Comparison of ENCODE assay signal across 26 cellular contexts in the genomic region with DNA sequence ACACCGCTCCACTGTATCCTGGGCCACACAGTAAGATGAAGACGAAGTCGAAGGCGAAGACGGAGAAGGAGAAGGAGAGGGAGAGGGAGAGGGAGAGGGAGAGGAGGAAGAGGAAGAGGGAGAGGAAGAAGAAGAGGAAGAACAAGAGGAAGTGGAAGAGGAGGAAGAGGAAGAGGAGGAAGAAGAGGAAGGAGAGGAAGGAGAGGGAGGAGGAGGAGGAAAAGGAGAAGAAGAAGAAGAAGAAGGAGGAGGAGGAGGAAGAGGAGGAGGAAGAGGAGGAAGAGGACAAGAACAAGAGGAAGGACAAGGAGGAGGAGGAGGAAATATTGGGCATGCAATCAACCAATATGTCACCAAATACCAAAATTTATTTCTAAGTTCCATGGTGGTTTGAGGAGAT.
"Had no signal": no experiment of that assay in that cellular context is flagged by ENCODE, and none has a peak within 500 bp of the region (broad histone marks: within the 10 kb centered on the region; RNA-seq: fewer than 3 reads in every experiment).

No MANE protein-coding gene starts in this region.

- H3K36me3 ChIP-seq: stomach, suprapubic skin, thoracic aorta, thyroid gland, tibial artery, tibial nerve, transverse colon, upper lobe of left lung, upper lobe of right lung, uterus, vagina had no signal

- H3K4me1 ChIP-seq: stomach, suprapubic skin, testis, thyroid gland, tibial artery, tibial nerve, transverse colon, upper lobe of left lung, upper lobe of right lung, uterus, vagina had no signal

- H3K9me3 ChIP-seq: suprapubic skin, testis, thoracic aorta, thyroid gland, transverse colon, upper lobe of right lung, vagina had no signal

- H3K27me3 ChIP-seq: stomach, suprapubic skin, testis, thyroid gland, tibial artery, tibial nerve, transverse colon, upper lobe of left lung, upper lobe of right lung, uterus, vagina had no signal

- ATAC-seq: stimulated activated effector memory CD8-positive, alpha-beta T cell treated with anti-CD3 and anti-CD28 coated beads, Interleukin-12 subunit alpha, Interleukin-12 subunit beta, amount 100 ng/mL, for 72 hours; stimulated activated memory B cell treated with anti-CD40 and anti-IgM and Interleukin-4, amounts not matched to agents 10 μg/mL and 1 μg/mL and 100 μg/mL, for 72 hours; stimulated activated naive B cell treated with anti-CD40 and anti-IgM and Interleukin-4, amounts not matched to agents 10 μg/mL and 1 μg/mL and 100 μg/mL, for 72 hours; stimulated activated naive CD8-positive, alpha-beta T cell treated with anti-CD3 and anti-CD28 coated beads, Interleukin-15, amount 100 ng/mL, for 72 hours; stimulated activated naive CD8-positive, alpha-beta T cell treated with anti-CD3 and anti-CD28 coated beads, Interleukin-15, Interleukin-2, amounts not matched to agents 100 U/mL and 50 U/mL, for 24 hours; upper lobe of right lung had no signal

- H3K27ac ChIP-seq: stomach, suprapubic skin, testis, thoracic aorta, thyroid gland, tibial artery, tibial nerve, transverse colon, upper lobe of left lung, upper lobe of right lung, uterus, vagina had no signal

- DNase-seq: stimulated activated CD4-positive, alpha-beta T cell treated with anti-CD3 and anti-CD28 coated beads, Interleukin-2, amount 100 ng/mL, for 48 hours; stimulated activated CD4-positive, alpha-beta T cell treated with anti-CD3 and anti-CD28 coated beads, Interleukin-4, amount 100 ng/mL, for 1 hour; stimulated activated CD4-positive, alpha-beta T cell treated with anti-CD3 and anti-CD28 coated beads, Interleukin-4, amount 100 ng/mL, for 24 hours; stimulated activated CD4-positive, alpha-beta T cell treated with anti-CD3 and anti-CD28 coated beads, Interleukin-4, amount 100 ng/mL, for 4 hours; stimulated activated CD8-positive, alpha-beta memory T cell treated with anti-CD3 and anti-CD28 coated beads, Interleukin-4, amount 100 ng/mL, for 48 hours; stimulated activated naive B cell treated with anti-CD40 and anti-IgM and Interleukin-4, amounts not matched to agents 10 μg/mL and 1 μg/mL and 100 μg/mL, for 72 hours; stimulated activated naive CD4-positive, alpha-beta T cell; stimulated activated naive CD4-positive, alpha-beta T cell treated with Interleukin-2 at 50 U/mL for 16 hours; stimulated activated naive CD8-positive, alpha-beta T cell treated with anti-CD3 and anti-CD28 coated beads, Interleukin-15, amount 100 ng/mL, for 72 hours; stimulated activated naive CD8-positive, alpha-beta T cell treated with anti-CD3 and anti-CD28 coated beads, Interleukin-15, Interleukin-2, amounts not matched to agents 100 U/mL and 50 U/mL, for 24 hours; stomach; substantia nigra; testis; thyroid gland; tibial artery; transverse colon; trophoblast cell; upper lobe of left lung; upper lobe of right lung; uterus had no signal

- H3K4me3 ChIP-seq: stomach, suprapubic skin, testis, thoracic aorta, thyroid gland, tibial artery, tibial nerve, transverse colon, upper lobe of left lung, upper lobe of right lung, uterus, vagina had no signal
